9 cellular contexts compared by ENCODE assay signal in the genomic region with DNA sequence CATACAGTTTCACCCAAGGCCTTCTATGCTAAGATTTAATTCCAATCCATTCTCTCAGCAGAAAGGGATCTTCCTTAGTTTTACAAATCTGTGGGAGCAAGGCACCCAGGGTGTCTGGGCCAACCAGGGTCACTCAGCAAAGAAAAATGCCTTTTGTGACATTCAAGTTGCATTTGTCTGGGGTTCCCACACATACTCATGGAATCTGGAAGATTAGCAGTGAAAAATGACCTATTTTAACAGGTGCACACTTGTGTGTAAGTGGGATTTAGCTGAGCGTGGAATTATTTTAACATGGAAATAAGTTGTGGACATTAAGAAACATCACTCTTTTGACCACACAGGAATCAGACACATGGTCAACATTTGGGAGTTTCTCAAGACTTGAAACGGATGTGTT.
"Had no signal": no experiment of that assay in that cellular context is flagged by ENCODE, and none has a peak within 500 bp of the region (broad histone marks: within the 10 kb centered on the region; RNA-seq: fewer than 3 reads in every experiment).

No MANE protein-coding gene starts in this region.

- H3K27me3 ChIP-seq: cardiac muscle cell, gastrocnemius medialis, pancreas had no signal

- DNase-seq: activated CD4-positive, alpha-beta T cell treated with anti-CD3 and anti-CD28 coated beads, Interleukin-2, amount 50 U/mL, for 1 hour; activated naive CD4-positive, alpha-beta T cell treated with Interleukin-2 at 50 U/mL for 16 hours; aorta; gastrocnemius medialis; heart right ventricle; left colon; lower lobe of right lung had no signal

- H3K4me1 ChIP-seq: lower lobe of right lung had no signal

- H3K36me3 ChIP-seq: cardiac muscle cell, gastrocnemius medialis, heart right ventricle, lower lobe of right lung, pancreas had no signal

- H3K27ac ChIP-seq: cardiac muscle cell, gastrocnemius medialis, heart right ventricle, lower lobe of right lung had no signal

- H3K4me3 ChIP-seq: cardiac muscle cell, gastrocnemius medialis, heart right ventricle, lower lobe of right lung, pancreas had no signal

- H3K9me3 ChIP-seq: gastrocnemius medialis, heart right ventricle, lower lobe of right lung, pancreas had no signal
